12 cellular contexts compared by ENCODE assay signal in genomic region chr6:90860822-90861601, GRCh38.
DNase-seq lines count a peak whose midpoint lies in the region; ATAC-seq and TF ChIP-seq lines count a peak whose summit lies in the region.
"Had no signal": no experiment of that assay in that cellular context is flagged by ENCODE, and none has a peak within 500 bp of the region (broad histone marks: within the 10 kb centered on the region; RNA-seq: fewer than 3 reads in every experiment).

No MANE protein-coding gene starts in this region.

- peak; percentile 10 for DNase-seq in DND-41
- DNase-seq in LHCN-M2 (ENCODE audit: low read depth): peak; percentile 15
- DNase-seq in mammary epithelial cell: no peak
- no peak for DNase-seq in upper lobe of right lung
- DNase-seq in prostate gland (ENCODE audit: low spot score): no peak
- DNase-seq in AG08395 (ENCODE audit: low spot score): no peak
- no peak for DNase-seq in sigmoid colon
- DNase-seq: activated CD8-positive, alpha-beta memory T cell treated with anti-CD3 and anti-CD28 coated beads for 24 hours; lower lobe of right lung had no signal

- CTCF ChIA-PET in mammary epithelial cell (lab: Charles Lee; ENCODE audit: low non-redundant PET): no interaction called here

- no TSS peak for BruUV-seq in mammary epithelial cell (replicated peaks; lab: Mats Ljungman, UMichigan)

- peak; percentile 48 for TF ChIP-seq CTCF in 22Rv1 (IDR thresholded peaks at IDR 0.05)
- TF ChIP-seq CTCF in DND-41 (IDR thresholded peaks at IDR 0.05; ENCODE audit: borderline replicate concordance, extremely low read depth, low read length, poor library complexity, severe bottlenecking): peak; percentile 57
- peak; percentile 3 to 23 for TF ChIP-seq CTCF in mammary epithelial cell (conservative IDR thresholded peaks at IDR 0.05 in 1 of 2, IDR thresholded peaks at IDR 0.05 in 1 of 2; ENCODE audit: extremely low read depth in 1 of 2, insufficient read depth in 1 of 2, low read depth in 1 of 2, low read length in 2 of 2)
- no peak for TF ChIP-seq CTCF in upper lobe of right lung (IDR thresholded peaks at IDR 0.05)
- TF ChIP-seq CTCF in prostate gland (IDR thresholded peaks at IDR 0.05): no peak
- TF ChIP-seq CTCF in sigmoid colon (IDR thresholded peaks at IDR 0.05): no peak

- 86% methylated on average over 5 of the region's 5 CpGs for WGBS in mammary epithelial cell (ENCODE audit: low coverage, missing lambda C conversion rate)
- 98% methylated on average over 5 of the region's 5 CpGs for WGBS in prostate gland
- WGBS in sigmoid colon, 2 donors: 71 to 90% methylated on average over 5 of the region's 5 CpGs

- H3K27me3 ChIP-seq in DND-41 (ENCODE audit: insufficient read depth, low read length, poor library complexity) (no peaks in the 10 kb centered on the region), mammary epithelial cell (ENCODE audit: insufficient read depth, low read length) (no peaks in the 10 kb centered on the region), upper lobe of right lung (no peaks in the 10 kb centered on the region), prostate gland (replicated peaks; ENCODE audit: insufficient read depth) (no peaks in the 10 kb centered on the region), sigmoid colon (no peaks in the 10 kb centered on the region)
- H3K27me3 ChIP-seq: SJCRH30 had no signal

- H3K79me2 ChIP-seq in DND-41 (ENCODE audit: insufficient read depth, low read length): no peaks in the 10 kb centered on the region
- H3K79me2 ChIP-seq in mammary epithelial cell (ENCODE audit: insufficient read depth, low read length): no peaks in the 10 kb centered on the region

- H4K20me1 ChIP-seq in DND-41 (ENCODE audit: insufficient read depth, low read length) (no peaks in the 10 kb centered on the region), mammary epithelial cell (ENCODE audit: insufficient read depth, low read length) (no peaks in the 10 kb centered on the region)

- H3K4me1 ChIP-seq in DND-41 (ENCODE audit: insufficient read depth, low read length) (no peaks in the 10 kb centered on the region; the same call in 1 of the 2 replicates), mammary epithelial cell (ENCODE audit: insufficient read depth, low read length) (peaks cover 19% of the 10 kb centered on the region), upper lobe of right lung (no peaks in the 10 kb centered on the region), prostate gland (replicated peaks) (no peaks in the 10 kb centered on the region), sigmoid colon (no peaks in the 10 kb centered on the region)
- H3K4me1 ChIP-seq: lower lobe of right lung, SJCRH30 had no signal

- no peaks in the 10 kb centered on the region for H3K9me3 ChIP-seq in DND-41 (ENCODE audit: insufficient read depth, low read length, severe bottlenecking)
- no peaks in the 10 kb centered on the region for H3K9me3 ChIP-seq in mammary epithelial cell (replicated peaks; ENCODE audit: insufficient read depth, low read length)
- no peaks in the 10 kb centered on the region for H3K9me3 ChIP-seq in upper lobe of right lung
- no peaks in the 10 kb centered on the region for H3K9me3 ChIP-seq in prostate gland
- H3K9me3 ChIP-seq in sigmoid colon: no peaks in the 10 kb centered on the region
- H3K9me3 ChIP-seq: lower lobe of right lung, SJCRH30 had no signal

- TF ChIP-seq POLR2A in prostate gland (IDR thresholded peaks at IDR 0.05): no peak
- no peak for TF ChIP-seq POLR2A in sigmoid colon (IDR thresholded peaks at IDR 0.05)

- H3K4me3 ChIP-seq in DND-41 (ENCODE audit: low read depth in 1 of 2, low read length in 2 of 2) (no peak overlapping the region), mammary epithelial cell (replicated peaks in 1 of 3; ENCODE audit: insufficient read depth in 1 of 3, low read depth in 2 of 3, low read length in 3 of 3) (no peak overlapping the region), upper lobe of right lung (no peak overlapping the region), prostate gland (no peak overlapping the region), sigmoid colon (no peak overlapping the region)
- H3K4me3 ChIP-seq: lower lobe of right lung, SJCRH30, skin epidermis had no signal

- H2AFZ ChIP-seq in DND-41 (ENCODE audit: low read depth, low read length) (no peak overlapping the region), mammary epithelial cell (ENCODE audit: low read depth, low read length) (no peak overlapping the region)

- H3K9ac ChIP-seq in DND-41 (ENCODE audit: low read depth, low read length): no peak overlapping the region
- no peak overlapping the region for H3K9ac ChIP-seq in mammary epithelial cell (ENCODE audit: insufficient read depth, low read length)

- no peak for TF ChIP-seq EP300 in sigmoid colon (IDR thresholded peaks at IDR 0.05)

- in situ Hi-C loops in mammary epithelial cell (cut with MboI; ENCODE audit: low sequenced_read_pairs in 2 of 2): no loop called here

- H3K36me3 ChIP-seq in DND-41 (ENCODE audit: insufficient read depth, low read length) (no peaks in the 10 kb centered on the region), mammary epithelial cell (ENCODE audit: insufficient read depth, low read length) (no peaks in the 10 kb centered on the region), upper lobe of right lung (no peaks in the 10 kb centered on the region), prostate gland (no peaks in the 10 kb centered on the region), sigmoid colon (no peaks in the 10 kb centered on the region)
- H3K36me3 ChIP-seq: lower lobe of right lung, SJCRH30 had no signal

- intact Hi-C loops in mammary epithelial cell (cut with micrococcal nuclease) (no loop called here), upper lobe of right lung (cut with DNase I) (no loop called here), prostate gland (cut with DNase I) (no loop called here), sigmoid colon (cut with DNase I) (no loop called here)

- H3K27ac ChIP-seq in 22Rv1 (no peak overlapping the region), DND-41 (ENCODE audit: low read length) (no peak overlapping the region), mammary epithelial cell (ENCODE audit: insufficient read depth, low read depth, low read length) (no peak overlapping the region), upper lobe of right lung (no peak overlapping the region), prostate gland (no peak overlapping the region), sigmoid colon (no peak overlapping the region)
- H3K27ac ChIP-seq: lower lobe of right lung, SJCRH30, skin epidermis had no signal

- ATAC-seq in DND-41 (ENCODE audit: insufficient read depth, low read depth) (peak; percentile 73), upper lobe of right lung (no peak)
- ATAC-seq: lower lobe of right lung had no signal

- dilution Hi-C loops in mammary epithelial cell (cut with HindIII; ENCODE audit: low sequenced_read_pairs): no loop called here

- H3K4me2 ChIP-seq in DND-41 (ENCODE audit: insufficient read depth, low read length) (no peak overlapping the region), mammary epithelial cell (ENCODE audit: insufficient read depth, low read depth, low read length) (no peak overlapping the region)

Comparison
In these comparisons a context has a peak if more than half of its experiments do, and no peak if none do; other contexts are left out.
1. CTCF ChIP-seq: peak in 22Rv1 (single experiment), DND-41 (single experiment) and mammary epithelial cell (2 of 2); none in upper lobe of right lung (single experiment), prostate gland (0 of 4) and sigmoid colon (0 of 4).
2. DNase-seq: peak in DND-41 (single experiment) and LHCN-M2 (single experiment); none in mammary epithelial cell (single experiment), upper lobe of right lung (single experiment), prostate gland (single experiment), AG08395 (single experiment) and sigmoid colon (single experiment).